ENCODE assay signal across 10 cellular contexts in the genomic region with DNA sequence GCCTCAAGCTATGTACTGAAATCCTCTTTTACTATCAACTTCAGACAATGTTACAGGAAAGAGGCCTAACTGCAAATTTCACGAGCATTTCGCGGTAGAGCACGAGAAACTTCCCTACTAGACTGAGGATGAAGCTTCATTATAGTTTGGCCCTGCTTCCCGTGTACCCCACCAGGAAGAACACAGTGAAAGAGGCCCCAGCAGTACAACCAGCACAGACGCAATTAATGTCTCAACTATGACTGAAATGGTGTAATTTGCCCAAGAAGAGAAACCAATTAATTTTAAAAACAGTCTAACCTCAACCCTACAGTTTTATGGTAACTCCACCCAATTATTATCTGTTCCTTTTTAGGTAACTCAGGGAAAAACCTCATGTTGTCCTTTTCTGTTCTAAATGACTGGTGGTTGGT. TPM values are rescaled to one million over a fixed set of nuclear protein-coding genes. Genes with fewer than 3 reads are reported as not detected.
DNase-seq lines count a peak whose midpoint lies in the region; ATAC-seq and TF ChIP-seq lines count a peak whose summit lies in the region.
"Had no signal": no experiment of that assay in that cellular context is flagged by ENCODE, and none has a peak within 500 bp of the region (broad histone marks: within the 10 kb centered on the region; RNA-seq: fewer than 3 reads in every experiment).

No MANE protein-coding gene starts in this region.

- H3K27me3 ChIP-seq in right atrium auricular region (no peaks in the 10 kb centered on the region), heart left ventricle (no peaks in the 10 kb centered on the region), left lung (no peaks in the 10 kb centered on the region), upper lobe of right lung (no peaks in the 10 kb centered on the region)

- H3K9me3 ChIP-seq in right atrium auricular region (no peaks in the 10 kb centered on the region), heart left ventricle (no peaks in the 10 kb centered on the region), T-helper 17 cell (ENCODE audit: control insufficient read depth, low read length, poor library complexity, severe bottlenecking) (no peaks in the 10 kb centered on the region), left lung (no peaks in the 10 kb centered on the region), upper lobe of right lung (no peaks in the 10 kb centered on the region)

- DNase-seq in right atrium auricular region (ENCODE audit: low spot score), result no peak
- no peak for DNase-seq in heart left ventricle
- DNase-seq in T-helper 17 cell, result no peak
- DNase-seq in left lung, result no peak
- DNase-seq in upper lobe of right lung, result no peak
- DNase-seq in hepatic stellate cell (ENCODE audit: low spot score), result no peak
- no peak for DNase-seq in G401 (ENCODE audit: low spot score)
- DNase-seq: cortex of kidney, mesenchymal stem cell had no signal

- H3K4me3 ChIP-seq in right atrium auricular region (peak overlapping the region in 1 of 2 donors; percentile 6), heart left ventricle (no peak overlapping the region), left lung (no peak overlapping the region), upper lobe of right lung (no peak overlapping the region)

- peak overlapping the region; percentile 47 for H3K27ac Mint-ChIP-seq in T-helper 17 cell

- in situ Hi-C loops in G401 (cut with HindIII; ENCODE audit: low sequenced_read_pairs), result loop anchor here (5.0 kb wide), 2 partner anchors 32 to 147 kb away; no protein-coding TSS in a partner anchor

- H3K36me3 Mint-ChIP-seq in T-helper 17 cell (ENCODE audit: low read depth), result no peaks in the 10 kb centered on the region

- H3K36me3 ChIP-seq in right atrium auricular region (peaks cover 6% of the 10 kb centered on the region), heart left ventricle (peaks cover 0 to 11% (median 5%) of the 10 kb centered on the region in 9 donors), left lung (peaks cover 0 to 6% of the 10 kb centered on the region in 2 donors), upper lobe of right lung (peaks cover 5% of the 10 kb centered on the region)

- H3K4me3 Mint-ChIP-seq in T-helper 17 cell, result peak overlapping the region; percentile 59

- WGBS in heart left ventricle, 4 donors, result 68 to 89% (median 73%) methylated on average over 6 of the region's 6 CpGs

- H3K4me1 Mint-ChIP-seq in T-helper 17 cell, result peaks cover 39% of the 10 kb centered on the region

- H3K4me1 ChIP-seq in right atrium auricular region (peaks cover 0 to 58% of the 10 kb centered on the region in 2 donors), heart left ventricle (peaks cover 0 to 87% (median 45%) of the 10 kb centered on the region in 12 donors), left lung (peaks cover 55 to 97% of the 10 kb centered on the region in 2 donors), upper lobe of right lung (peaks cover 70% of the 10 kb centered on the region)

- ATAC-seq in heart left ventricle (no peak), T-helper 17 cell (no peak), left lung (no peak), upper lobe of right lung (peak; percentile 40), HG02798 (IDR thresholded peaks at IDR 0.05; ENCODE audit: poor library complexity, unreplicated experiment) (no peak)

- TF ChIP-seq CTCF in right atrium auricular region (IDR thresholded peaks at IDR 0.05) (no peak), heart left ventricle (IDR thresholded peaks at IDR 0.05) (no peak), left lung (IDR thresholded peaks at IDR 0.05) (no peak), upper lobe of right lung (IDR thresholded peaks at IDR 0.05) (no peak)

- intact Hi-C loops in heart left ventricle (cut with DNase I) (loop anchor here in 6 of 10 donors (5.0 to 10.0 kb wide), 5 partner anchors 32 to 55 kb away; no protein-coding TSS in a partner anchor), left lung (cut with DNase I) (loop anchor here in 1 of 2 donors (10.0 kb wide), 1 partner anchor 45 kb away; no protein-coding TSS in a partner anchor), upper lobe of right lung (cut with DNase I) (loop anchor here (10.0 kb wide), 1 partner anchor 55 kb away; no protein-coding TSS in a partner anchor)

- peak overlapping the region; percentile 19 to 47 for H3K27ac ChIP-seq in right atrium auricular region
- peak overlapping the region in 3 of 12 donors; percentile 14 to 69 (median 16) for H3K27ac ChIP-seq in heart left ventricle
- H3K27ac ChIP-seq in left lung, result peak overlapping the region; percentile 11 to 85
- peak overlapping the region; percentile 37 for H3K27ac ChIP-seq in upper lobe of right lung

- TF ChIP-seq POLR2A in heart left ventricle (IDR thresholded peaks at IDR 0.05), result no peak

- H3K27me3 Mint-ChIP-seq in T-helper 17 cell, result no peaks in the 10 kb centered on the region

RNA-seq across cellular contexts. Expression of gene CHSY1, which starts 12.1 kb away (rescaled TPM):
- total RNA-seq in right atrium auricular region (10 to 100 TPM; 23.1 to 26.1 TPM), heart left ventricle (10 to 100 TPM in 7 of 9 donors, 1 to 10 TPM in 2; 8.7 to 41.3 (median 11.1) TPM), T-helper 17 cell (10 to 100 TPM; 10.5 to 12.9 TPM), left lung (10 to 100 TPM; 33.3 to 34.6 TPM), upper lobe of right lung (40.6 TPM)
- 1 to 10 TPM; 5.6 to 8.7 TPM for polyA plus RNA-seq in heart left ventricle
- 9.5 and 11.0 TPM in 2 replicates for total RNA-seq in G401 (2014; rRNA removed; shearing (Covaris generic))

RNA-seq across cellular contexts. Expression of gene SELENOS, which starts 37.6 kb away (rescaled TPM):
- total RNA-seq in right atrium auricular region (10 to 100 TPM; 52.4 to 60.6 TPM), heart left ventricle (10 to 100 TPM; 38.7 to 72.4 (median 47.5) TPM), T-helper 17 cell (10 to 100 TPM; 28.0 to 36.3 TPM), left lung (10 to 100 TPM; 62.8 to 78.7 TPM), upper lobe of right lung (78.5 TPM)
- 100 to 1,000 TPM in 1 of 2 donors, 10 to 100 TPM in 1; 52.5 to 209 TPM for polyA plus RNA-seq in heart left ventricle
- total RNA-seq in G401 (2014; rRNA removed; shearing (Covaris generic)), result 61.7 and 62.5 TPM in 2 replicates

RNA-seq across cellular contexts. Expression of gene SNRPA1, which starts 55.3 kb away (rescaled TPM):
- total RNA-seq in right atrium auricular region (10 to 100 TPM; 21.4 to 24.9 TPM), heart left ventricle (10 to 100 TPM; 17.6 to 44.3 (median 28.6) TPM), T-helper 17 cell (100 to 1,000 TPM; 166 to 206 TPM), left lung (10 to 100 TPM; 34.4 to 49.9 TPM), upper lobe of right lung (40.7 TPM)
- polyA plus RNA-seq in heart left ventricle, result 10 to 100 TPM; 30.2 to 57.8 TPM
- 74.6 and 106 TPM in 2 replicates for total RNA-seq in G401 (2014; rRNA removed; shearing (Covaris generic))
